In genomic region chr16:85011846-85012284, GRCh38 we compare ENCODE assay signal across 8 cellular contexts. TPM values are rescaled to one million over a fixed set of nuclear protein-coding genes. Genes with fewer than 3 reads are reported as not detected.
A peak's percentile ranks its signal among the peaks of the same experiment; 100 is the strongest.
DNase-seq lines count a peak whose midpoint lies in the region; ATAC-seq, FAIRE-seq and TF ChIP-seq lines count a peak whose summit lies in the region.

No MANE protein-coding gene starts in this region.

- no peak for ATAC-seq in CD4-positive, alpha-beta T cell (ENCODE audit: poor library complexity)

- 0 out of 2 replicates have a peak overlapping the region, but pooled peaks have one; percentile 39 for H2AK5ac ChIP-seq in H1 (ENCODE audit: low read depth, low read length)

- peak overlapping the region; percentile 95 for H3K4me3 Mint-ChIP-seq in CD4-positive, alpha-beta T cell

- CTCF ChIA-PET in CD4-positive, alpha-beta T cell (lab: Charles Lee), result interaction anchor here (0.7 to 4.0 kb wide), 7 partner anchors 10 to 257 kb away, joined by 3 to 37 read pairs (median 5); partner anchors contain the start of gene KIAA0513
- CTCF ChIA-PET in H1 (lab: Charles Lee; ENCODE audit: partially characterized antibody), result interaction anchor here (1.0 to 2.7 kb wide), 4 partner anchors 13 to 75 kb away, joined by 3 to 10 read pairs (median 6); no protein-coding TSS in a partner anchor

- H3K4ac ChIP-seq in H1 (replicated peaks; ENCODE audit: insufficient read length, low read depth, low read length), result peak overlapping the region; percentile 96

- in situ Hi-C loops in G401 (cut with HindIII; ENCODE audit: low sequenced_read_pairs), result loop anchor here (5.0 to 10.0 kb wide), 2 partner anchors 40 to 87 kb away; no protein-coding TSS in a partner anchor

- peak overlapping the region; percentile 96 for H2BK120ac ChIP-seq in H1 (replicated peaks; ENCODE audit: low read depth, low read length)

- no peak overlapping the region for H3K23ac ChIP-seq in H1 (ENCODE audit: insufficient read length)

- H3K79me2 ChIP-seq in Loucy (ENCODE audit: insufficient read depth, low read length) (peaks cover 43% of the 10 kb centered on the region), H1 (ENCODE audit: control insufficient read depth in 1 of 2, insufficient read depth in 2 of 2, low read length in 2 of 2) (peaks cover 10 to 32% of the 10 kb centered on the region in 2 experiments), neural cell (replicated peaks; ENCODE audit: insufficient read depth, low read length) (peaks cover 32% of the 10 kb centered on the region)

- H3K18ac ChIP-seq in H1 (ENCODE audit: extremely low read depth, low read length), result peak overlapping the region; percentile 90; the same call in 1 of the 2 replicates

- intact Hi-C loops in CD4-positive, alpha-beta T cell (cut with DNase I, micrococcal nuclease), result loop anchor here (1.0 to 10.0 kb wide), 8 partner anchors 14 to 897 kb away; partner anchors contain the start of genes COX4I1 (in 1 of the 2), EMC8 (in 1 of the 2) and MBTPS1 (in 1 of the 2)

- H2BK20ac ChIP-seq in H1 (ENCODE audit: low read length), result no peak overlapping the region

- H3K4me1 ChIP-seq in Loucy (ENCODE audit: insufficient read depth, low read length, poor library complexity, severe bottlenecking) (peaks cover 34% of the 10 kb centered on the region), H1 (replicated peaks in 1 of 4; ENCODE audit: control insufficient read depth in 3 of 4, insufficient read depth in 4 of 4, low read length in 3 of 4) (peaks cover 0 to 4% (median 0%) of the 10 kb centered on the region in 4 experiments; a peak in 3 of 7 replicates)

- no peak for FAIRE-seq in H1 (lab: Jason Lieb, UNC)

- H3K27ac Mint-ChIP-seq in CD4-positive, alpha-beta T cell, result peak overlapping the region; percentile 96

- H3K9me2 ChIP-seq in Loucy (replicated peaks; ENCODE audit: low read depth, low read length) (no peaks in the 10 kb centered on the region), neural cell (ENCODE audit: insufficient read depth, low read length) (no peaks in the 10 kb centered on the region)

- TF ChIP-seq EP300 in H1 (IDR thresholded peaks at IDR 0.05; ENCODE audit: borderline replicate concordance in 1 of 2, low read depth in 2 of 2, low read length in 2 of 2), result no peak
- TF ChIP-seq EP300 in neural cell (conservative IDR thresholded peaks at IDR 0.05; ENCODE audit: poor library complexity, severe bottlenecking), result no peak

- H3K9me3 Mint-ChIP-seq in CD4-positive, alpha-beta T cell, result no peaks in the 10 kb centered on the region

- no peaks in the 10 kb centered on the region for H3K9me3 ChIP-seq in CD4-positive, alpha-beta T cell (ENCODE audit: control insufficient read depth, low read length)
- H3K9me3 ChIP-seq in Loucy (ENCODE audit: insufficient read depth, low read depth, low read length), result no peaks in the 10 kb centered on the region
- no peaks in the 10 kb centered on the region for H3K9me3 ChIP-seq in H1 (ENCODE audit: insufficient read depth in 2 of 2, low read depth in 1 of 2, low read length in 1 of 2)
- no peaks in the 10 kb centered on the region for H3K9me3 ChIP-seq in neural cell (ENCODE audit: low read length)

- peak overlapping the region; percentile 94 for H4K5ac ChIP-seq in H1 (ENCODE audit: insufficient read length, low read depth, low read length)

- 32% methylated on average over 17 of the region's 17 CpGs; no CpG with 5 or more reads in 1 of the 2 experiments for WGBS in H1 (ENCODE audit: extremely low coverage in 1 of 2, insufficient coverage in 1 of 2, insufficient read length in 1 of 2, insufficient replicate concordance in 2 of 2, low coverage in 1 of 2, low lambda C conversion rate in 2 of 2, missing lambda C conversion rate in 1 of 2), 2 experiments

- no peak for TF ChIP-seq POLR2A in H1 (IDR thresholded peaks at IDR 0.05; ENCODE audit: control extremely low read depth in 1 of 2, low read depth in 2 of 2, low read length in 2 of 2)

- TF ChIP-seq RAD21 in H1 (IDR thresholded peaks at IDR 0.05 in 1 of 2, conservative IDR thresholded peaks at IDR 0.05 in 1 of 2; ENCODE audit: low read depth in 2 of 2, low read length in 2 of 2) (no peak), neural cell (conservative IDR thresholded peaks at IDR 0.05) (no peak)

- peak overlapping the region; percentile 92 for H3K4me3 ChIP-seq in Loucy (ENCODE audit: low read length, poor library complexity, severe bottlenecking)
- H3K4me3 ChIP-seq in H1 (ENCODE audit: extremely low read depth in 1 of 4, insufficient read depth in 2 of 4, low read depth in 3 of 4, low read length in 4 of 4), result peak overlapping the region; percentile 86 to 97 (median 93)
- peak overlapping the region; percentile 94 for H3K4me3 ChIP-seq in neural cell (ENCODE audit: low read length)

- H2AFZ ChIP-seq in Loucy (ENCODE audit: low read length) (peak overlapping the region; percentile 82), H1 (ENCODE audit: low read length) (peak overlapping the region; percentile 82), neural cell (ENCODE audit: low read depth, low read length) (peak overlapping the region; percentile 100)

- peaks cover 56% of the 10 kb centered on the region for H3K4me1 Mint-ChIP-seq in CD4-positive, alpha-beta T cell (ENCODE audit: low read depth)

- peak overlapping the region; percentile 83 for H3K4me2 ChIP-seq in Loucy (ENCODE audit: low read depth, low read length, poor library complexity, severe bottlenecking)
- peak overlapping the region; percentile 76 to 82 for H3K4me2 ChIP-seq in H1 (ENCODE audit: insufficient read depth in 1 of 2, low read depth in 2 of 2, low read length in 2 of 2)
- peak overlapping the region; percentile 59 for H3K4me2 ChIP-seq in neural cell (ENCODE audit: low read length)

- H4K91ac ChIP-seq in H1 (replicated peaks; ENCODE audit: insufficient read length, low read length), result peak overlapping the region; percentile 85

- H2BK5ac ChIP-seq in H1 (ENCODE audit: low read depth, low read length), result no peak overlapping the region; the same call in 1 of the 2 replicates

- H2BK12ac ChIP-seq in H1 (ENCODE audit: low read depth, low read length), result no peak overlapping the region

- POLR2A ChIA-PET in CD4-positive, alpha-beta T cell (lab: Charles Lee), result interaction anchor here (1.1 to 2.8 kb wide), 9 partner anchors 15 to 93 kb away, joined by 3 to 23 read pairs (median 8); partner anchors contain the start of gene KIAA0513
- POLR2A ChIA-PET in H1 (lab: Charles Lee; ENCODE audit: partially characterized antibody), result interaction anchor here (1.2 to 2.3 kb wide), 4 partner anchors 8 to 15 kb away, joined by 4 to 12 read pairs (median 10); partner anchors contain the start of gene KIAA0513

- H3K36me3 Mint-ChIP-seq in CD4-positive, alpha-beta T cell (ENCODE audit: low read depth), result peaks cover 25% of the 10 kb centered on the region

- H4K8ac ChIP-seq in H1 (ENCODE audit: extremely low read depth, insufficient read depth, low read length), result peak overlapping the region; percentile 92; the same call in 1 of the 2 replicates

- H3K36me3 ChIP-seq in Loucy (ENCODE audit: insufficient read depth, low read length), result no peaks in the 10 kb centered on the region
- H3K36me3 ChIP-seq in H1 (ENCODE audit: control insufficient read depth in 2 of 4, insufficient read depth in 4 of 4, low read length in 3 of 4), result no peaks in the 10 kb centered on the region
- no peaks in the 10 kb centered on the region for H3K36me3 ChIP-seq in neural cell (ENCODE audit: insufficient read depth, low read length)

- no peaks in the 10 kb centered on the region for H3K27me3 Mint-ChIP-seq in CD4-positive, alpha-beta T cell

- H2BK15ac ChIP-seq in H1 (ENCODE audit: low read length), result no peak overlapping the region

- no peak for TF ChIP-seq CTCF in CD4-positive, alpha-beta T cell (IDR thresholded peaks at IDR 0.05)
- TF ChIP-seq CTCF in Loucy (conservative IDR thresholded peaks at IDR 0.05; ENCODE audit: low read length) (no peak), H1 (IDR thresholded peaks at IDR 0.05; ENCODE audit: control extremely low read depth in 1 of 3, insufficient read depth in 1 of 3, low read depth in 1 of 3, low read length in 3 of 3) (no peak), neural cell (IDR thresholded peaks at IDR 0.05; ENCODE audit: poor library complexity, severe bottlenecking) (no peak)

- H4K20me1 ChIP-seq in Loucy (ENCODE audit: insufficient read depth, low read length, poor library complexity, severe bottlenecking) (peaks cover 5% of the 10 kb centered on the region), H1 (replicated peaks in 1 of 2; ENCODE audit: control insufficient read depth in 1 of 2, insufficient read depth in 2 of 2, low read length in 2 of 2) (peaks cover 4 to 7% of the 10 kb centered on the region in 2 experiments), neural cell (ENCODE audit: insufficient read depth) (no peaks in the 10 kb centered on the region)

- H3F3A ChIP-seq in Loucy (ENCODE audit: low read depth) (peaks cover 7% of the 10 kb centered on the region; the same call in 1 of the 2 replicates), neural cell (ENCODE audit: insufficient read depth, low read length, poor library complexity, severe bottlenecking) (no peaks in the 10 kb centered on the region)

- peak overlapping the region; percentile 69 for H3K56ac ChIP-seq in H1 (replicated peaks; ENCODE audit: insufficient read length, low read depth, low read length)

- H3K23me2 ChIP-seq in H1 (ENCODE audit: low read depth, low read length), result peaks cover 10% of the 10 kb centered on the region; the same call in 1 of the 2 replicates

- no peaks in the 10 kb centered on the region for H3K27me3 ChIP-seq in CD4-positive, alpha-beta T cell (ENCODE audit: control insufficient read depth, insufficient read depth, low read length)
- no peaks in the 10 kb centered on the region for H3K27me3 ChIP-seq in Loucy (ENCODE audit: insufficient read depth, low read length, poor library complexity, severe bottlenecking)
- no peaks in the 10 kb centered on the region for H3K27me3 ChIP-seq in H1 (replicated peaks in 1 of 4; ENCODE audit: control insufficient read depth in 3 of 4, extremely low read depth in 1 of 4, insufficient read depth in 3 of 4, low read length in 3 of 4)
- no peaks in the 10 kb centered on the region for H3K27me3 ChIP-seq in neural cell (ENCODE audit: insufficient read depth, low read depth, low read length)

- no peak for DNase-seq in CD4-positive, alpha-beta T cell
- DNase-seq in H1 (ENCODE audit: low read depth in 1 of 2, low spot score in 2 of 2) (no peak), MV-4-11 (lab: John Stamatoyannopoulos, UW) (no peak), germinal center (ENCODE audit: low spot score) (no peak), G401 (ENCODE audit: low spot score) (no peak)
- no peak for DNase-seq in activated CD4-positive, CD25-positive, alpha-beta regulatory T cell treated with anti-CD3 and anti-CD28 coated beads, Interleukin-2, amount 50 U/mL, for 72 hours

- H3K9ac ChIP-seq in Loucy (ENCODE audit: low read depth, low read length, poor library complexity, severe bottlenecking) (peak overlapping the region; percentile 95), H1 (replicated peaks in 1 of 4; ENCODE audit: extremely low read depth in 1 of 4, low read depth in 3 of 4, low read length in 3 of 4) (peak overlapping the region; percentile 75 to 86 (median 81)), neural cell (ENCODE audit: low read length) (peak overlapping the region; percentile 97)

- H3K14ac ChIP-seq in H1 (ENCODE audit: insufficient read length), result no peak overlapping the region

- peak overlapping the region; percentile 94 for H3K27ac ChIP-seq in CD4-positive, alpha-beta T cell (ENCODE audit: low read depth, low read length)
- H3K27ac ChIP-seq in H1 (ENCODE audit: low read depth, low read length), result peak overlapping the region; percentile 86; the same call in 1 of the 2 replicates
- peak overlapping the region; percentile 99 for H3K27ac ChIP-seq in neural cell (ENCODE audit: low read length)

- H3K79me1 ChIP-seq in H1 (ENCODE audit: low read depth, low read length), result peaks cover 9% of the 10 kb centered on the region

RNA-seq across cellular contexts. Expression of gene ZDHHC7, which starts 0.5 kb away (rescaled TPM):
- 10 to 100 TPM; 39.8 to 44.6 TPM for total RNA-seq in CD4-positive, alpha-beta T cell
- total RNA-seq in H1 (2021; fragmentation: NEBNext Ultra II Directional; extraction: Animal tissue kit (Norgen Biotek cat#: 25700)), result 40.5 and 43.5 TPM in 2 replicates
- polyA plus RNA-seq in H1 (2011; rRNA removed) (56.3 and 125 TPM in 2 replicates), neural cell (33.8 and 34.1 TPM in 2 replicates)
- polyA plus RNA-seq in H1 (2011; cell fraction: cytosol; rRNA removed), result 45.4 TPM
- polyA plus RNA-seq in H1 (2011; cell fraction: nucleus; rRNA removed), result 67.9 TPM
- polyA plus RNA-seq in H1 (2012, experiment 1 of 2), result 28.9 to 38.4 TPM (median 30.3 TPM) in 4 replicates
- polyA plus RNA-seq in H1 (2012, experiment 2 of 2), result 19.1 TPM
- 31.1 TPM for polyA plus RNA-seq in H1 (2013, experiment 1 of 2)
- 32.2 TPM for polyA plus RNA-seq in H1 (2013, experiment 2 of 2)
- 46.1 and 48.2 TPM in 2 replicates for polyA minus RNA-seq in H1 (2011; rRNA and poly(A)+ RNA removed)
- polyA minus RNA-seq in H1 (2011; cell fraction: cytosol; rRNA and poly(A)+ RNA removed), result 21.2 TPM
- 19.7 TPM for polyA minus RNA-seq in H1 (2011; cell fraction: nucleus; rRNA and poly(A)+ RNA removed)
- 25.5 and 29.7 TPM in 2 replicates for polyA minus RNA-seq in neural cell
- total RNA-seq in G401 (2014; rRNA removed; shearing (Covaris generic)), result 32.9 and 46.2 TPM in 2 replicates

RNA-seq across cellular contexts. Expression of gene KIAA0513, which starts 15.7 kb away (rescaled TPM):
- 10 to 100 TPM in 1 of 2 experiments, 1 to 10 TPM in 1; 9.0 to 10.9 TPM for total RNA-seq in CD4-positive, alpha-beta T cell
- 5.8 and 6.1 TPM in 2 replicates for total RNA-seq in H1 (2021; fragmentation: NEBNext Ultra II Directional; extraction: Animal tissue kit (Norgen Biotek cat#: 25700))
- polyA plus RNA-seq in H1 (2011; rRNA removed) (2.1 and 3.6 TPM in 2 replicates), neural cell (18.9 and 24.9 TPM in 2 replicates)
- 2.9 TPM for polyA plus RNA-seq in H1 (2011; cell fraction: cytosol; rRNA removed)
- polyA plus RNA-seq in H1 (2011; cell fraction: nucleus; rRNA removed), result 4.0 TPM
- polyA plus RNA-seq in H1 (2012, experiment 1 of 2), result 3.0 to 5.0 TPM (median 4.1 TPM) in 4 replicates
- 8.6 TPM for polyA plus RNA-seq in H1 (2012, experiment 2 of 2)
- 3.0 TPM for polyA plus RNA-seq in H1 (2013, experiment 1 of 2)
- 3.0 TPM for polyA plus RNA-seq in H1 (2013, experiment 2 of 2)
- polyA minus RNA-seq in H1 (2011; rRNA and poly(A)+ RNA removed), result 7.2 and 7.6 TPM in 2 replicates
- polyA minus RNA-seq in H1 (2011; cell fraction: cytosol; rRNA and poly(A)+ RNA removed), result 2.6 TPM
- 3.6 TPM for polyA minus RNA-seq in H1 (2011; cell fraction: nucleus; rRNA and poly(A)+ RNA removed)
- polyA minus RNA-seq in neural cell, result 39.2 and 50.4 TPM in 2 replicates
- total RNA-seq in G401 (2014; rRNA removed; shearing (Covaris generic)), result 5.5 and 10.5 TPM in 2 replicates
